ENCODE assay signal across 8 cellular contexts in genomic region chr16:27972500-27972899, GRCh38.
DNase-seq lines count a peak whose midpoint lies in the region; ATAC-seq and TF ChIP-seq lines count a peak whose summit lies in the region.

No MANE protein-coding gene starts in this region.

- H3K9me3 Mint-ChIP-seq in stimulated activated effector memory CD8-positive, alpha-beta T cell treated with anti-CD3 and anti-CD28 coated beads, Interleukin-12 subunit alpha, Interleukin-12 subunit beta, amount 100 ng/mL, for 72 hours = no peaks in the 10 kb centered on the region

- H3K36me3 ChIP-seq in brain microvascular endothelial cell (replicated peaks) = no peaks in the 10 kb centered on the region

- H3K4me1 Mint-ChIP-seq in stimulated activated effector memory CD8-positive, alpha-beta T cell treated with anti-CD3 and anti-CD28 coated beads, Interleukin-12 subunit alpha, Interleukin-12 subunit beta, amount 100 ng/mL, for 72 hours = no peaks in the 10 kb centered on the region

- no peaks in the 10 kb centered on the region for H3K27me3 ChIP-seq in brain microvascular endothelial cell (replicated peaks)

- no peak overlapping the region for H3K4me3 ChIP-seq in brain microvascular endothelial cell (ENCODE audit: low read depth, low read length)

- DNase-seq in EH (ENCODE audit: low read depth) (peak; percentile 29), HuH-7 (ENCODE audit: low spot score) (peak; percentile 53), SK-N-DZ (ENCODE audit: low spot score) (peak; percentile 20), brain microvascular endothelial cell (peak; percentile 12), left colon (peak; percentile 6 to 23)
- DNase-seq in stimulated activated effector memory CD8-positive, alpha-beta T cell treated with anti-CD3 and anti-CD28 coated beads, Interleukin-12 subunit alpha, Interleukin-12 subunit beta, amount 100 ng/mL, for 72 hours (ENCODE audit: low spot score in 2 of 2) = no peak

- intact Hi-C loops in left colon (cut with DNase I, micrococcal nuclease) = no loop called here

- H3K27ac Mint-ChIP-seq in stimulated activated effector memory CD8-positive, alpha-beta T cell treated with anti-CD3 and anti-CD28 coated beads, Interleukin-12 subunit alpha, Interleukin-12 subunit beta, amount 100 ng/mL, for 72 hours = no peak overlapping the region

- ATAC-seq in left colon (peak; percentile 75), HG02870 (IDR thresholded peaks at IDR 0.05; ENCODE audit: unreplicated experiment) (no peak), HG03045 (IDR thresholded peaks at IDR 0.05; ENCODE audit: unreplicated experiment) (no peak)
- peak; percentile 65 for ATAC-seq in stimulated activated effector memory CD8-positive, alpha-beta T cell treated with anti-CD3 and anti-CD28 coated beads, Interleukin-12 subunit alpha, Interleukin-12 subunit beta, amount 100 ng/mL, for 72 hours

- no peak overlapping the region for H3K27ac ChIP-seq in brain microvascular endothelial cell

- in situ Hi-C loops in brain microvascular endothelial cell (cut with HindIII; ENCODE audit: low pct_ligation_motif_present, low sequenced_read_pairs) = no loop called here

- no peaks in the 10 kb centered on the region for H3K36me3 Mint-ChIP-seq in stimulated activated effector memory CD8-positive, alpha-beta T cell treated with anti-CD3 and anti-CD28 coated beads, Interleukin-12 subunit alpha, Interleukin-12 subunit beta, amount 100 ng/mL, for 72 hours

- peak; percentile 61 for TF ChIP-seq CTCF in brain microvascular endothelial cell (IDR thresholded peaks at IDR 0.05; ENCODE audit: low read depth, low read length, missing control alignments)

- H3K4me3 Mint-ChIP-seq in stimulated activated effector memory CD8-positive, alpha-beta T cell treated with anti-CD3 and anti-CD28 coated beads, Interleukin-12 subunit alpha, Interleukin-12 subunit beta, amount 100 ng/mL, for 72 hours = no peak overlapping the region

Comparison
In these comparisons a context has a peak if more than half of its experiments do, and no peak if none do; other contexts are left out.
1. DNase-seq: peak in EH (single experiment), HuH-7 (single experiment), SK-N-DZ (single experiment), brain microvascular endothelial cell (single experiment) and left colon (2 of 2); none in stimulated activated effector memory CD8-positive, alpha-beta T cell treated with anti-CD3 and anti-CD28 coated beads, Interleukin-12 subunit alpha, Interleukin-12 subunit beta, amount 100 ng/mL, for 72 hours (0 of 2).
2. ATAC-seq: peak in left colon (single experiment) and stimulated activated effector memory CD8-positive, alpha-beta T cell treated with anti-CD3 and anti-CD28 coated beads, Interleukin-12 subunit alpha, Interleukin-12 subunit beta, amount 100 ng/mL, for 72 hours (single experiment); none in HG02870 (single experiment) and HG03045 (single experiment).